In genomic region chr2:64345998-64346397, GRCh38 we compare ENCODE assay signal across 8 cellular contexts.
"Had no signal": no experiment of that assay in that cellular context is flagged by ENCODE, and none has a peak within 500 bp of the region (broad histone marks: within the 10 kb centered on the region; RNA-seq: fewer than 3 reads in every experiment).

No MANE protein-coding gene starts in this region.

- H3K4me2 ChIP-seq: KMS-11 had no signal

- H3K4me3 ChIP-seq: GM23248 had no signal

- H3K27ac Mint-ChIP-seq: H9 had no signal

- H2AFZ ChIP-seq: GM23248 had no signal

- FAIRE-seq: H54 had no signal

- DNase-seq: GM23248, GOT3, H9, HCEC 1CT, Karpas-422, KBM-7 had no signal

- H3K9ac ChIP-seq: GM23248, KMS-11 had no signal

- H3K9me3 Mint-ChIP-seq: H9 had no signal

- H3K27ac ChIP-seq: GM23248, KMS-11 had no signal
